Comparison of ENCODE assay signal across 1 cellular context in the genomic region with DNA sequence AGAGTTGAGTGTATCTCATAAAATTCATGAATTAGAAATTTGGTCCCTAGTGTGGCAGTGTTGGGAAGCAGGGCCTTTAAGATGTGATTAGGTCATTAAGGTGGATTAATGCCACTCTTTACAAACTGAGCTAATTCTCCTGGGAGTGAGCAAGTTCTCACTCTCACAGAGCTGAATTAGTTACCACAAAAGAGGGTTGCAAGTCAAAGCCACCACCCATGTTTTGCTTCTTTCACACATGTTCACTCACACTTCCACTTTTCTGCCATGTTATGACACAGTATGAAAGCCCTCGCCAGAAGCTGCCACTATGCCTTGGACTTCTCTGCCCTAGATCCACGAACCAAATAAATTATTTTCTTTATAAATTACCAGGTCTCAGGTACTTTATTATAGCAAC.
TF ChIP-seq lines count a peak whose summit lies in the region.

No MANE protein-coding gene starts in this region.

TF ChIP-seq in GM23338, 12 proteins besides CTCF, POLR2A, EP300 and RAD21 (continued from another document):
- TF ChIP-seq ZNF114 (CRISPR knock-in tag; IDR thresholded peaks at IDR 0.05) (no peak), CREB1 (CRISPR knock-in tag; IDR thresholded peaks at IDR 0.05; ENCODE audit: low read depth) (no peak)
- TF ChIP-seq, protein P1, sequence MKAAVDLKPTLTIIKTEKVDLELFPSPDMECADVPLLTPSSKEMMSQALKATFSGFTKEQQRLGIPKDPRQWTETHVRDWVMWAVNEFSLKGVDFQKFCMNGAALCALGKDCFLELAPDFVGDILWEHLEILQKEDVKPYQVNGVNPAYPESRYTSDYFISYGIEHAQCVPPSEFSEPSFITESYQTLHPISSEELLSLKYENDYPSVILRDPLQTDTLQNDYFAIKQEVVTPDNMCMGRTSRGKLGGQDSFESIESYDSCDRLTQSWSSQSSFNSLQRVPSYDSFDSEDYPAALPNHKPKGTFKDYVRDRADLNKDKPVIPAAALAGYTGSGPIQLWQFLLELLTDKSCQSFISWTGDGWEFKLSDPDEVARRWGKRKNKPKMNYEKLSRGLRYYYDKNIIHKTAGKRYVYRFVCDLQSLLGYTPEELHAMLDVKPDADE (IDR thresholded peaks at IDR 0.05): no peak
